Comparison of ENCODE assay signal across 37 cellular contexts in the genomic region with DNA sequence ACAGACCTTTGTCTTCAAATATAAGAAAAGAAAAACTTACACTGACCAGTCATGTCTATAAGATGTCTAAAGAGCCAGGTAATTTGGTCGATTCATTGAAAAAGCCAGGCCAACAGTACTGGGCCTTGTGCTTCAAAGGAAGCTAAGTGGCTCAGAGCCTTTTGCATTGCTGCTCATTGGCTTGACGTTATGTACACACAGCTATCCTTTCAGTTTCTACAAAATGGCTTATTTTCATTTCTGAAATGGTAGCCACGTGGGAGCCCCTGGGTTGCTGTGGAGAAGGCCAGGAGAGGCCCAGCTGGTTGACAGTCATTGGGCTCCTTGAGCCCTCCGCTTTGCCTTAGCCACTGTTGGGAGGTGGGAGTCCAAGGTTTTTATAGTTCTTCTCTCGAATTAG.
"Had no signal": no experiment of that assay in that cellular context is flagged by ENCODE, and none has a peak within 500 bp of the region (broad histone marks: within the 10 kb centered on the region; RNA-seq: fewer than 3 reads in every experiment).

No MANE protein-coding gene starts in this region.

- H3K9me3 ChIP-seq: ascending aorta had no signal

- H3K27ac ChIP-seq: ascending aorta, cardiac muscle cell, WERI-Rb-1 had no signal

- H3K27me3 ChIP-seq: ascending aorta, cardiac muscle cell had no signal

- H3K36me3 Mint-ChIP-seq: activated CD8-positive, alpha-beta memory T cell treated with anti-CD3 and anti-CD28 coated beads, Interleukin-2, amount 10 ng/mL, durations not matched to agents 7 days and 5 days; activated naive CD4-positive, alpha-beta T cell treated with anti-CD3 and anti-CD28 coated beads, Interleukin-2, amount 10 ng/mL, durations not matched to agents 7 days and 5 days; activated naive CD4-positive, alpha-beta T cell treated with anti-CD3 and anti-CD28 coated beads, Interleukin-2, amount 50 U/mL, for 24 hours; activated naive CD8-positive, alpha-beta T cell; activated naive CD8-positive, alpha-beta T cell treated with anti-CD3 and anti-CD28 coated beads, Interleukin-2, amount 10 ng/mL, durations not matched to agents 7 days and 5 days; brain; WTC11 had no signal

- H3K9me3 Mint-ChIP-seq: activated CD4-positive, alpha-beta memory T cell treated with anti-CD3 and anti-CD28 coated beads, Interleukin-2, amount 10 ng/mL, durations not matched to agents 7 days and 5 days; activated CD4-positive, alpha-beta T cell treated with anti-CD3 and anti-CD28 coated beads, Interleukin-2, amount 10 ng/mL, durations not matched to agents 7 days and 5 days; activated naive CD4-positive, alpha-beta T cell treated with anti-CD3 and anti-CD28 coated beads, Interleukin-2, amount 10 ng/mL, durations not matched to agents 7 days and 5 days; activated naive CD4-positive, alpha-beta T cell treated with anti-CD3 and anti-CD28 coated beads, Interleukin-2, amount 50 U/mL, for 24 hours; activated naive CD8-positive, alpha-beta T cell treated with anti-CD3 and anti-CD28 coated beads, Interleukin-2, amount 10 ng/mL, durations not matched to agents 7 days and 5 days; activated naive CD8-positive, alpha-beta T cell treated with anti-CD3 and anti-CD28 coated beads, Interleukin-2, amount 50 U/mL, for 24 hours; activated T-cell treated with anti-CD3 and anti-CD28 coated beads, Interleukin-2, amount 50 U/mL, for 24 hours; activated T-helper 2 cell treated with anti-CD3 and anti-CD28 coated beads, Interferon-gamma antibody, Interleukin-2, Interleukin-4, amounts not matched to agents 10 μg/mL and 5 μg/mL and 100 μg/mL, durations not matched to agents 14 hours and 24 hours and 36 hours; brain; central memory CD8-positive, alpha-beta T cell; T-helper 1 cell treated with Interleukin-12 subunit alpha and Interleukin-12 subunit beta and Interleukin-4 antibody, amounts not matched to agents 30 μg/mL and 1 μg/mL, for 36 hours; T-helper 2 cell treated with Interferon-gamma antibody and Interleukin-4, amounts not matched to agents 5 μg/mL and 100 μg/mL, for 36 hours; WTC11 had no signal

- H3K4me3 Mint-ChIP-seq: activated CD4-positive, alpha-beta memory T cell treated with anti-CD3 and anti-CD28 coated beads, Interleukin-2, amount 10 ng/mL, durations not matched to agents 7 days and 5 days; activated CD4-positive, alpha-beta T cell treated with anti-CD3 and anti-CD28 coated beads for 36 hours; activated CD4-positive, alpha-beta T cell treated with anti-CD3 and anti-CD28 coated beads, Interleukin-2, amount 10 ng/mL, durations not matched to agents 7 days and 5 days; activated CD8-positive, alpha-beta memory T cell treated with anti-CD3 and anti-CD28 coated beads, Interleukin-2, amount 10 ng/mL, durations not matched to agents 7 days and 5 days; activated CD8-positive, alpha-beta T cell treated with anti-CD3 and anti-CD28 coated beads, Interleukin-2, amount 10 ng/mL, durations not matched to agents 7 days and 5 days; activated naive CD4-positive, alpha-beta T cell treated with anti-CD3 and anti-CD28 coated beads, Interleukin-2, amount 10 ng/mL, durations not matched to agents 7 days and 5 days; activated naive CD4-positive, alpha-beta T cell treated with anti-CD3 and anti-CD28 coated beads, Interleukin-2, amount 50 U/mL, for 24 hours; activated naive CD8-positive, alpha-beta T cell; activated naive CD8-positive, alpha-beta T cell treated with anti-CD3 and anti-CD28 coated beads, Interleukin-2, amount 10 ng/mL, durations not matched to agents 7 days and 5 days; activated naive CD8-positive, alpha-beta T cell treated with anti-CD3 and anti-CD28 coated beads, Interleukin-2, amount 50 U/mL, for 24 hours; activated T-cell treated with anti-CD3 and anti-CD28 coated beads, Interleukin-2, amount 50 U/mL, for 24 hours; brain; central memory CD8-positive, alpha-beta T cell; T-helper 1 cell treated with Interleukin-12 subunit alpha and Interleukin-12 subunit beta and Interleukin-4 antibody, amounts not matched to agents 30 μg/mL and 1 μg/mL, for 36 hours; T-helper 2 cell treated with Interferon-gamma antibody and Interleukin-4, amounts not matched to agents 5 μg/mL and 100 μg/mL, for 36 hours; WTC11 had no signal

- H3K27ac Mint-ChIP-seq: activated CD4-positive, alpha-beta memory T cell treated with anti-CD3 and anti-CD28 coated beads, Interleukin-2, amount 10 ng/mL, durations not matched to agents 7 days and 5 days; activated CD4-positive, alpha-beta T cell treated with anti-CD3 and anti-CD28 coated beads for 36 hours; activated CD4-positive, alpha-beta T cell treated with anti-CD3 and anti-CD28 coated beads, Interleukin-2, amount 10 ng/mL, durations not matched to agents 7 days and 5 days; activated CD8-positive, alpha-beta memory T cell treated with anti-CD3 and anti-CD28 coated beads, Interleukin-2, amount 10 ng/mL, durations not matched to agents 7 days and 5 days; activated CD8-positive, alpha-beta T cell treated with anti-CD3 and anti-CD28 coated beads, Interleukin-2, amount 10 ng/mL, durations not matched to agents 7 days and 5 days; activated naive CD4-positive, alpha-beta T cell treated with anti-CD3 and anti-CD28 coated beads, Interleukin-2, amount 10 ng/mL, durations not matched to agents 7 days and 5 days; activated naive CD4-positive, alpha-beta T cell treated with anti-CD3 and anti-CD28 coated beads, Interleukin-2, amount 50 U/mL, for 24 hours; activated naive CD8-positive, alpha-beta T cell; activated naive CD8-positive, alpha-beta T cell treated with anti-CD3 and anti-CD28 coated beads, Interleukin-2, amount 10 ng/mL, durations not matched to agents 7 days and 5 days; activated naive CD8-positive, alpha-beta T cell treated with anti-CD3 and anti-CD28 coated beads, Interleukin-2, amount 50 U/mL, for 24 hours; activated T-cell treated with anti-CD3 and anti-CD28 coated beads, Interleukin-2, amount 50 U/mL, for 24 hours; activated T-helper 2 cell treated with anti-CD3 and anti-CD28 coated beads, Interferon-gamma antibody, Interleukin-2, Interleukin-4, amounts not matched to agents 10 μg/mL and 5 μg/mL and 100 μg/mL, durations not matched to agents 14 hours and 24 hours and 36 hours; brain; T-helper 1 cell treated with Interleukin-12 subunit alpha and Interleukin-12 subunit beta and Interleukin-4 antibody, amounts not matched to agents 30 μg/mL and 1 μg/mL, for 36 hours; T-helper 2 cell treated with Interferon-gamma antibody and Interleukin-4, amounts not matched to agents 5 μg/mL and 100 μg/mL, for 36 hours; WTC11 had no signal

- H3K4me3 ChIP-seq: ascending aorta, cardiac muscle cell had no signal

- H3K36me3 ChIP-seq: ascending aorta, cardiac muscle cell, WERI-Rb-1 had no signal

- H3K4me1 Mint-ChIP-seq: activated CD4-positive, alpha-beta memory T cell treated with anti-CD3 and anti-CD28 coated beads, Interleukin-2, amount 10 ng/mL, durations not matched to agents 7 days and 5 days; activated CD4-positive, alpha-beta T cell treated with anti-CD3 and anti-CD28 coated beads for 36 hours; activated CD4-positive, alpha-beta T cell treated with anti-CD3 and anti-CD28 coated beads, Interleukin-2, amount 10 ng/mL, durations not matched to agents 7 days and 5 days; activated CD8-positive, alpha-beta memory T cell treated with anti-CD3 and anti-CD28 coated beads, Interleukin-2, amount 10 ng/mL, durations not matched to agents 7 days and 5 days; activated naive CD4-positive, alpha-beta T cell treated with anti-CD3 and anti-CD28 coated beads, Interleukin-2, amount 10 ng/mL, durations not matched to agents 7 days and 5 days; activated naive CD4-positive, alpha-beta T cell treated with anti-CD3 and anti-CD28 coated beads, Interleukin-2, amount 50 U/mL, for 24 hours; activated naive CD8-positive, alpha-beta T cell treated with anti-CD3 and anti-CD28 coated beads, Interleukin-2, amount 10 ng/mL, durations not matched to agents 7 days and 5 days; activated naive CD8-positive, alpha-beta T cell treated with anti-CD3 and anti-CD28 coated beads, Interleukin-2, amount 50 U/mL, for 24 hours; central memory CD8-positive, alpha-beta T cell had no signal

- DNase-seq: activated CD4-positive, alpha-beta memory T cell treated with anti-CD3 and anti-CD28 coated beads, Interleukin-2, amount 10 ng/mL, durations not matched to agents 7 days and 5 days; activated CD4-positive, alpha-beta T cell treated with anti-CD3 and anti-CD28 coated beads for 1 hour; activated CD4-positive, alpha-beta T cell treated with anti-CD3 and anti-CD28 coated beads for 36 hours; activated CD4-positive, alpha-beta T cell treated with anti-CD3 and anti-CD28 coated beads for 48 hours; activated CD4-positive, alpha-beta T cell treated with anti-CD3 and anti-CD28 coated beads, Interleukin-2, amount 10 ng/mL, durations not matched to agents 7 days and 5 days; activated CD4-positive, alpha-beta T cell treated with anti-CD3 and anti-CD28 coated beads, Interleukin-2, amount 50 U/mL, for 48 hours; activated CD4-positive, CD25-positive, alpha-beta regulatory T cell; activated CD8-positive, alpha-beta memory T cell treated with anti-CD3 and anti-CD28 coated beads for 24 hours; activated CD8-positive, alpha-beta memory T cell treated with anti-CD3 and anti-CD28 coated beads, Interleukin-2, amount 10 ng/mL, durations not matched to agents 7 days and 5 days; activated CD8-positive, alpha-beta memory T cell treated with anti-CD3 and anti-CD28 coated beads, Interleukin-2, amount 50 U/mL, for 48 hours; activated CD8-positive, alpha-beta T cell treated with anti-CD3 and anti-CD28 coated beads, Interleukin-2, amount 10 ng/mL, durations not matched to agents 7 days and 5 days; activated effector memory CD4-positive, alpha-beta T cell treated with Interleukin-2 at 50 U/mL for 16 hours; activated gamma-delta T cell; activated naive CD4-positive, alpha-beta T cell treated with anti-CD3 and anti-CD28 coated beads, Interleukin-2, amount 10 ng/mL, durations not matched to agents 7 days and 5 days; activated naive CD4-positive, alpha-beta T cell treated with Interleukin-2 at 50 U/mL for 16 hours; activated naive CD8-positive, alpha-beta T cell treated with anti-CD3 and anti-CD28 coated beads, Interleukin-2, amount 10 ng/mL, durations not matched to agents 7 days and 5 days; activated naive CD8-positive, alpha-beta T cell treated with anti-CD3 and anti-CD28 coated beads, Interleukin-2, amount 50 U/mL, for 24 hours; activated T-cell treated with anti-CD3 and anti-CD28 coated beads, Interleukin-2, amount 50 U/mL, for 24 hours; activated T-cell treated with anti-CD3 and anti-CD28 coated beads, Interleukin-2, amount 50 U/mL, for 48 hours; amygdala; anterior cingulate cortex; caudate nucleus; cerebellar nuclear complex; T-helper 1 cell; T-helper 2 cell; T-helper 9 cell; WERI-Rb-1 had no signal

- H3K4me1 ChIP-seq: ascending aorta had no signal

- H3K27me3 Mint-ChIP-seq: activated CD4-positive, alpha-beta memory T cell treated with anti-CD3 and anti-CD28 coated beads, Interleukin-2, amount 10 ng/mL, durations not matched to agents 7 days and 5 days; activated CD4-positive, alpha-beta T cell treated with anti-CD3 and anti-CD28 coated beads for 36 hours; activated CD4-positive, alpha-beta T cell treated with anti-CD3 and anti-CD28 coated beads, Interleukin-2, amount 10 ng/mL, durations not matched to agents 7 days and 5 days; activated CD8-positive, alpha-beta memory T cell treated with anti-CD3 and anti-CD28 coated beads, Interleukin-2, amount 10 ng/mL, durations not matched to agents 7 days and 5 days; activated naive CD4-positive, alpha-beta T cell treated with anti-CD3 and anti-CD28 coated beads, Interleukin-2, amount 10 ng/mL, durations not matched to agents 7 days and 5 days; activated naive CD4-positive, alpha-beta T cell treated with anti-CD3 and anti-CD28 coated beads, Interleukin-2, amount 50 U/mL, for 24 hours; activated naive CD8-positive, alpha-beta T cell; activated naive CD8-positive, alpha-beta T cell treated with anti-CD3 and anti-CD28 coated beads, Interleukin-2, amount 10 ng/mL, durations not matched to agents 7 days and 5 days; activated naive CD8-positive, alpha-beta T cell treated with anti-CD3 and anti-CD28 coated beads, Interleukin-2, amount 50 U/mL, for 24 hours; brain; central memory CD8-positive, alpha-beta T cell had no signal
